Comparison of ENCODE assay signal across 8 cellular contexts in genomic region chr20:38790210-38791053, GRCh38. TPM values are rescaled to one million over a fixed set of nuclear protein-coding genes. Genes with fewer than 3 reads are reported as not detected.
DNase-seq lines count a peak whose midpoint lies in the region; ATAC-seq and TF ChIP-seq lines count a peak whose summit lies in the region.

No MANE protein-coding gene starts in this region.

- peaks cover 12 to 16% of the 10 kb centered on the region in 2 donors for H3K4me1 Mint-ChIP-seq in natural killer cell treated with Interleukin-12 subunit alpha and Interleukin-12 subunit beta and Interleukin-15 and Interleukin-18, amount 100 ng/mL, for 72 hours (ENCODE audit: low read depth in 2 of 2)

- no peak overlapping the region for H3K27ac Mint-ChIP-seq in natural killer cell treated with Interleukin-12 subunit alpha and Interleukin-12 subunit beta and Interleukin-15 and Interleukin-18, amount 100 ng/mL, for 72 hours

- no peaks in the 10 kb centered on the region for H3K36me3 Mint-ChIP-seq in natural killer cell treated with Interleukin-12 subunit alpha and Interleukin-12 subunit beta and Interleukin-15 and Interleukin-18, amount 100 ng/mL, for 72 hours

- ATAC-seq in SK-N-SH treated with all-trans-retinoic acid at 6 μM for 48 hours (peak; percentile 78), HG03460 (IDR thresholded peaks at IDR 0.05; ENCODE audit: unreplicated experiment) (no peak), GM19395 (IDR thresholded peaks at IDR 0.05; ENCODE audit: unreplicated experiment) (no peak)
- peak; percentile 68 to 71 for ATAC-seq in natural killer cell treated with Interleukin-12 subunit alpha and Interleukin-12 subunit beta and Interleukin-15 and Interleukin-18, amount 100 ng/mL, for 72 hours

- peak; percentile 41 for DNase-seq in EH (ENCODE audit: low read depth)
- peak; percentile 41 for DNase-seq in LHCN-M2 (ENCODE audit: low read depth)
- peak; percentile 49 for DNase-seq in effector CD8-positive, alpha-beta T cell (lab: John Stamatoyannopoulos, UW)
- no peak for DNase-seq in natural killer cell treated with Interleukin-12 subunit alpha and Interleukin-12 subunit beta and Interleukin-15 and Interleukin-18, amount 100 ng/mL, for 72 hours (ENCODE audit: low spot score)
- DNase-seq in middle frontal gyrus (ENCODE audit: extremely low spot score, low spot score), result no peak

- H3K27me3 Mint-ChIP-seq in natural killer cell treated with Interleukin-12 subunit alpha and Interleukin-12 subunit beta and Interleukin-15 and Interleukin-18, amount 100 ng/mL, for 72 hours, result no peaks in the 10 kb centered on the region

- H3K9me3 Mint-ChIP-seq in natural killer cell treated with Interleukin-12 subunit alpha and Interleukin-12 subunit beta and Interleukin-15 and Interleukin-18, amount 100 ng/mL, for 72 hours, result no peaks in the 10 kb centered on the region

- H3K4me3 Mint-ChIP-seq in natural killer cell treated with Interleukin-12 subunit alpha and Interleukin-12 subunit beta and Interleukin-15 and Interleukin-18, amount 100 ng/mL, for 72 hours, result no peak overlapping the region

TF ChIP-seq in SK-N-SH treated with all-trans-retinoic acid at 6 μM for 48 hours, 23 proteins besides CTCF, POLR2A, EP300 and RAD21:
- TF ChIP-seq PPARA (CRISPR knock-in tag; IDR thresholded peaks at IDR 0.05; ENCODE audit: borderline replicate concordance), result no peak

RNA-seq across cellular contexts. Expression of gene PPP1R16B, which starts 15.1 kb away (rescaled TPM):
- total RNA-seq in LHCN-M2 (2014; rRNA removed), result not detected in 2 replicates
- polyA plus RNA-seq in LHCN-M2 (2012), result not detected
- 100 to 1,000 TPM in 1 of 2 donors, 10 to 100 TPM in 1; 74.6 to 119 TPM for total RNA-seq in natural killer cell treated with Interleukin-12 subunit alpha and Interleukin-12 subunit beta and Interleukin-15 and Interleukin-18, amount 100 ng/mL, for 72 hours

RNA-seq across cellular contexts. Expression of gene ACTR5, which starts 42.2 kb away (rescaled TPM):
- 7.3 and 8.9 TPM in 2 replicates for total RNA-seq in LHCN-M2 (2014; rRNA removed)
- 4.1 TPM for polyA plus RNA-seq in LHCN-M2 (2012)
- 10 to 100 TPM in 1 of 2 donors, 1 to 10 TPM in 1; 9.6 to 13.8 TPM for total RNA-seq in natural killer cell treated with Interleukin-12 subunit alpha and Interleukin-12 subunit beta and Interleukin-15 and Interleukin-18, amount 100 ng/mL, for 72 hours

Comparison
In these comparisons a context has a peak if more than half of its experiments do, and no peak if none do; other contexts are left out.
1. DNase-seq: peak in EH (single experiment), LHCN-M2 (single experiment) and effector CD8-positive, alpha-beta T cell (single experiment); none in natural killer cell treated with Interleukin-12 subunit alpha and Interleukin-12 subunit beta and Interleukin-15 and Interleukin-18, amount 100 ng/mL, for 72 hours (single experiment) and middle frontal gyrus (single experiment).
2. ATAC-seq: peak in SK-N-SH treated with all-trans-retinoic acid at 6 μM for 48 hours (single experiment) and natural killer cell treated with Interleukin-12 subunit alpha and Interleukin-12 subunit beta and Interleukin-15 and Interleukin-18, amount 100 ng/mL, for 72 hours (2 of 2); none in HG03460 (single experiment) and GM19395 (single experiment).
3. RNA of gene PPP1R16B, which starts 15.1 kb away (total RNA-seq): 74.6 to 119 TPM in natural killer cell treated with Interleukin-12 subunit alpha and Interleukin-12 subunit beta and Interleukin-15 and Interleukin-18, amount 100 ng/mL, for 72 hours; not detected in LHCN-M2; every median in the first group is over 10 times any median in the second.